In genomic region chr1:41492341-41492848, GRCh38 we compare ENCODE assay signal across 7 cellular contexts. TPM values are rescaled to one million over a fixed set of nuclear protein-coding genes. Genes with fewer than 3 reads are reported as not detected.
A peak's percentile ranks its signal among the peaks of the same experiment; 100 is the strongest.
DNase-seq lines count a peak whose midpoint lies in the region; ATAC-seq and TF ChIP-seq lines count a peak whose summit lies in the region.

No MANE protein-coding gene starts in this region.

- no peak overlapping the region for H3K4me3 ChIP-seq in LNCaP clone FGC (ENCODE audit: low read depth, low read length)

- no peak overlapping the region for H3K27ac Mint-ChIP-seq in activated naive CD4-positive, alpha-beta T cell treated with anti-CD3 and anti-CD28 coated beads for 36 hours
- peak overlapping the region; percentile 34 for H3K27ac Mint-ChIP-seq in mesothelial cell of epicardium

- H3K27me3 Mint-ChIP-seq in activated naive CD4-positive, alpha-beta T cell treated with anti-CD3 and anti-CD28 coated beads for 36 hours (ENCODE audit: low read depth): peaks cover 28% of the 10 kb centered on the region
- H3K27me3 Mint-ChIP-seq in mesothelial cell of epicardium (ENCODE audit: low read depth): no peaks in the 10 kb centered on the region

- CTCF ChIA-PET in activated naive CD4-positive, alpha-beta T cell treated with anti-CD3 and anti-CD28 coated beads for 36 hours (lab: Charles Lee): interaction anchor here (0.5 to 1.9 kb wide), 6 partner anchors 10 to 400 kb away, joined by 3 to 7 read pairs (median 4); no protein-coding TSS in a partner anchor

- no peaks in the 10 kb centered on the region for H3K36me3 Mint-ChIP-seq in activated naive CD4-positive, alpha-beta T cell treated with anti-CD3 and anti-CD28 coated beads for 36 hours (ENCODE audit: low read depth)
- no peaks in the 10 kb centered on the region for H3K36me3 Mint-ChIP-seq in mesothelial cell of epicardium

- intact Hi-C loops in activated naive CD4-positive, alpha-beta T cell treated with anti-CD3 and anti-CD28 coated beads for 36 hours (cut with micrococcal nuclease): no loop called here

- DNase-seq in GDM1 (lab: John Stamatoyannopoulos, UW) (peak; percentile 19), LNCaP clone FGC (ENCODE audit: low read depth) (no peak), mesothelial cell of epicardium (ENCODE audit: low spot score in 2 of 2, unreplicated experiment in 2 of 2) (no peak), NCI-H1105 (lab: John Stamatoyannopoulos, UW) (no peak), NCI-H345 (lab: John Stamatoyannopoulos, UW) (no peak)
- DNase-seq in activated naive CD4-positive, alpha-beta T cell treated with anti-CD3 and anti-CD28 coated beads for 36 hours: peak; percentile 71

- H3K9me3 Mint-ChIP-seq in activated naive CD4-positive, alpha-beta T cell treated with anti-CD3 and anti-CD28 coated beads for 36 hours: no peaks in the 10 kb centered on the region
- H3K9me3 Mint-ChIP-seq in mesothelial cell of epicardium: no peaks in the 10 kb centered on the region

- peaks cover 10% of the 10 kb centered on the region for H3K4me1 Mint-ChIP-seq in activated naive CD4-positive, alpha-beta T cell treated with anti-CD3 and anti-CD28 coated beads for 36 hours (ENCODE audit: low read depth)
- H3K4me1 Mint-ChIP-seq in mesothelial cell of epicardium: peaks cover 50% of the 10 kb centered on the region

- H3K4me3 Mint-ChIP-seq in activated naive CD4-positive, alpha-beta T cell treated with anti-CD3 and anti-CD28 coated beads for 36 hours: no peak overlapping the region
- no peak overlapping the region for H3K4me3 Mint-ChIP-seq in mesothelial cell of epicardium

- ATAC-seq in HG03457 (IDR thresholded peaks at IDR 0.05; ENCODE audit: unreplicated experiment): no peak

- TF ChIP-seq CTCF in LNCaP clone FGC (IDR thresholded peaks at IDR 0.05; ENCODE audit: control insufficient read depth, extremely low read depth, insufficient read depth): peak; percentile 45; the same call in 1 of the 2 replicates
- TF ChIP-seq CTCF in mesothelial cell of epicardium (IDR thresholded peaks at IDR 0.05; ENCODE audit: unreplicated experiment): peak; percentile 35

RNA-seq across cellular contexts. Expression of gene EDN2, which starts 7.9 kb away (rescaled TPM):
- not detected for total RNA-seq in activated naive CD4-positive, alpha-beta T cell treated with anti-CD3 and anti-CD28 coated beads for 36 hours
- 2.7 to 4.1 TPM (median 3.5 TPM) in 3 replicates for total RNA-seq in mesothelial cell of epicardium

Comparison
In these comparisons a context has a peak if more than half of its experiments do, and no peak if none do; other contexts are left out.
1. DNase-seq: peak in GDM1 (single experiment) and activated naive CD4-positive, alpha-beta T cell treated with anti-CD3 and anti-CD28 coated beads for 36 hours (single experiment); none in LNCaP clone FGC (single experiment), mesothelial cell of epicardium (0 of 2), NCI-H1105 (single experiment) and NCI-H345 (single experiment).